ENCODE assay signal across 9 cellular contexts in genomic region chr7:141053626-141054025, GRCh38. TPM values are rescaled to one million over a fixed set of nuclear protein-coding genes. Genes with fewer than 3 reads are reported as not detected.
DNase-seq lines count a peak whose midpoint lies in the region; ATAC-seq and TF ChIP-seq lines count a peak whose summit lies in the region.
"Had no signal": no experiment of that assay in that cellular context is flagged by ENCODE, and none has a peak within 500 bp of the region (broad histone marks: within the 10 kb centered on the region; RNA-seq: fewer than 3 reads in every experiment).

No MANE protein-coding gene starts in this region.

- ATAC-seq in GM18907 (IDR thresholded peaks at IDR 0.05; ENCODE audit: unreplicated experiment) = peak; percentile 75
- ATAC-seq in T-cell (replicated peaks in 1 of 4) = peak; percentile 91 to 98 (median 96)
- no peak for ATAC-seq in HG03196 (IDR thresholded peaks at IDR 0.05; ENCODE audit: unreplicated experiment)
- no peak for ATAC-seq in upper lobe of right lung

- H3K4me3 Mint-ChIP-seq in T-cell = peak overlapping the region in 1 of 3 donors; percentile 32
- H3K4me3 Mint-ChIP-seq in activated naive CD4-positive, alpha-beta T cell treated with anti-CD3 and anti-CD28 coated beads for 36 hours = no peak overlapping the region
- H3K4me3 Mint-ChIP-seq in Calu3 (ENCODE audit: low read depth, unreplicated experiment) = no peak overlapping the region

- no peak overlapping the region for H3K4me3 ChIP-seq in upper lobe of right lung

- peaks cover 0 to 2% of the 10 kb centered on the region in 2 donors for H3K27me3 Mint-ChIP-seq in T-cell
- no peaks in the 10 kb centered on the region for H3K27me3 Mint-ChIP-seq in activated naive CD4-positive, alpha-beta T cell treated with anti-CD3 and anti-CD28 coated beads for 36 hours (ENCODE audit: low read depth)
- no peaks in the 10 kb centered on the region for H3K27me3 Mint-ChIP-seq in Calu3 (ENCODE audit: unreplicated experiment)

- H3K9me3 Mint-ChIP-seq in T-cell (peaks cover 0 to 6% (median 0%) of the 10 kb centered on the region in 3 donors), Calu3 (ENCODE audit: low read depth, unreplicated experiment) (peaks cover 2% of the 10 kb centered on the region)
- H3K9me3 Mint-ChIP-seq in activated naive CD4-positive, alpha-beta T cell treated with anti-CD3 and anti-CD28 coated beads for 36 hours = peaks cover 1% of the 10 kb centered on the region

- intact Hi-C loops in activated naive CD4-positive, alpha-beta T cell treated with anti-CD3 and anti-CD28 coated beads for 36 hours (cut with micrococcal nuclease) = loop anchor here (1.0 kb wide), 1 partner anchor 39 kb away; the partner anchor contains the start of gene MRPS33
- intact Hi-C loops in Calu3 (cut with micrococcal nuclease; ENCODE audit: unreplicated experiment) (no loop called here), upper lobe of right lung (cut with DNase I) (no loop called here)

- no peaks in the 10 kb centered on the region for H3K36me3 ChIP-seq in upper lobe of right lung

- DNase-seq in T-cell (peak in 33 of 34 experiments; percentile 20 to 73 (median 58)), NCI-H146 treated with DMSO at 0.1 percent for 48 hours (lab: John Stamatoyannopoulos, UW; ENCODE audit: unreplicated experiment) (no peak), Calu3 (no peak), upper lobe of right lung (no peak)
- peak; percentile 75 for DNase-seq in activated naive CD4-positive, alpha-beta T cell treated with anti-CD3 and anti-CD28 coated beads for 36 hours
- peak in 2 of 3 donors; percentile 22 to 60 for DNase-seq in stimulated activated CD4-positive, alpha-beta T cell treated with anti-CD3 and anti-CD28 coated beads, Interleukin-12 subunit alpha, Interleukin-12 subunit beta, amount 100 ng/mL, for 48 hours (ENCODE audit: low read depth in 2 of 3, low spot score in 1 of 3)
- DNase-seq: MM.1S had no signal

- CTCF ChIA-PET in T-cell (lab: Charles Lee) (interaction anchor here in 1 of 2 donors (0.7 to 1.1 kb wide), 3 partner anchors 12 to 40 kb away, joined by 4 read pairs; partner anchors contain the start of gene MRPS33), Calu3 (lab: Charles Lee) (no interaction called here)
- CTCF ChIA-PET in activated naive CD4-positive, alpha-beta T cell treated with anti-CD3 and anti-CD28 coated beads for 36 hours (lab: Charles Lee) = interaction anchor here (0.6 kb wide), 1 partner anchor 166 kb away, joined by 4 read pairs; no protein-coding TSS in a partner anchor

- no peaks in the 10 kb centered on the region for H3K9me3 ChIP-seq in upper lobe of right lung

- TF ChIP-seq CTCF in Calu3 (IDR thresholded peaks at IDR 0.05; ENCODE audit: unreplicated experiment) (no peak), upper lobe of right lung (IDR thresholded peaks at IDR 0.05) (no peak)

- H3K27me3 ChIP-seq in upper lobe of right lung = no peaks in the 10 kb centered on the region

- no TSS peak for BruUV-seq in Calu3 (replicated peaks; lab: Mats Ljungman, UMichigan)

- no peaks in the 10 kb centered on the region for H3K36me3 Mint-ChIP-seq in T-cell
- H3K36me3 Mint-ChIP-seq in activated naive CD4-positive, alpha-beta T cell treated with anti-CD3 and anti-CD28 coated beads for 36 hours (ENCODE audit: low read depth) = no peaks in the 10 kb centered on the region
- H3K36me3 Mint-ChIP-seq in Calu3 (ENCODE audit: insufficient read depth, unreplicated experiment) = no peaks in the 10 kb centered on the region

- peak overlapping the region; percentile 92 for H3K27ac Mint-ChIP-seq in T-cell
- peak overlapping the region; percentile 73 for H3K27ac Mint-ChIP-seq in activated naive CD4-positive, alpha-beta T cell treated with anti-CD3 and anti-CD28 coated beads for 36 hours
- H3K27ac Mint-ChIP-seq in Calu3 (ENCODE audit: unreplicated experiment) = no peak overlapping the region

- no peak overlapping the region for H3K27ac ChIP-seq in upper lobe of right lung

- peaks cover 17 to 27% (median 20%) of the 10 kb centered on the region in 3 donors for H3K4me1 Mint-ChIP-seq in T-cell
- peaks cover 17% of the 10 kb centered on the region for H3K4me1 Mint-ChIP-seq in activated naive CD4-positive, alpha-beta T cell treated with anti-CD3 and anti-CD28 coated beads for 36 hours (ENCODE audit: low read depth)
- no peaks in the 10 kb centered on the region for H3K4me1 Mint-ChIP-seq in Calu3 (ENCODE audit: low read depth, unreplicated experiment)

- H3K4me1 ChIP-seq in upper lobe of right lung = no peaks in the 10 kb centered on the region

- POLR2A ChIA-PET in T-cell (lab: Charles Lee) = no interaction called here

RNA-seq across cellular contexts. Expression of gene TMEM178B, which starts 20.2 kb away (rescaled TPM):
- total RNA-seq in T-cell (under 1 TPM; 0.14 to 0.86 (median 0.32) TPM), Calu3 (2022) (1.5 and 4.6 TPM in 2 replicates), upper lobe of right lung (1.4 TPM)
- total RNA-seq in activated naive CD4-positive, alpha-beta T cell treated with anti-CD3 and anti-CD28 coated beads for 36 hours = under 1 TPM; 0.05 TPM

RNA-seq across cellular contexts. Expression of gene MRPS33, which starts 38.9 kb away (rescaled TPM):
- total RNA-seq in T-cell = 10 to 100 TPM; 24.2 to 45.5 (median 38.6) TPM
- total RNA-seq in activated naive CD4-positive, alpha-beta T cell treated with anti-CD3 and anti-CD28 coated beads for 36 hours = 100 to 1,000 TPM; 116 to 120 TPM
- total RNA-seq in Calu3 (2022) = 54.6 and 60.3 TPM in 2 replicates
- total RNA-seq in upper lobe of right lung = 27.4 TPM

Comparison
In these comparisons a context has a peak if more than half of its experiments do, and no peak if none do; other contexts are left out.
1. ATAC-seq: peak in GM18907 (single experiment) and T-cell (4 of 4); none in HG03196 (single experiment) and upper lobe of right lung (single experiment).
2. DNase-seq: peak in T-cell (33 of 34), activated naive CD4-positive, alpha-beta T cell treated with anti-CD3 and anti-CD28 coated beads for 36 hours (single experiment) and stimulated activated CD4-positive, alpha-beta T cell treated with anti-CD3 and anti-CD28 coated beads, Interleukin-12 subunit alpha, Interleukin-12 subunit beta, amount 100 ng/mL, for 48 hours (2 of 3); none in NCI-H146 treated with DMSO at 0.1 percent for 48 hours (single experiment), Calu3 (single experiment) and upper lobe of right lung (single experiment).